ENCODE assay signal across 26 cellular contexts in the genomic region with DNA sequence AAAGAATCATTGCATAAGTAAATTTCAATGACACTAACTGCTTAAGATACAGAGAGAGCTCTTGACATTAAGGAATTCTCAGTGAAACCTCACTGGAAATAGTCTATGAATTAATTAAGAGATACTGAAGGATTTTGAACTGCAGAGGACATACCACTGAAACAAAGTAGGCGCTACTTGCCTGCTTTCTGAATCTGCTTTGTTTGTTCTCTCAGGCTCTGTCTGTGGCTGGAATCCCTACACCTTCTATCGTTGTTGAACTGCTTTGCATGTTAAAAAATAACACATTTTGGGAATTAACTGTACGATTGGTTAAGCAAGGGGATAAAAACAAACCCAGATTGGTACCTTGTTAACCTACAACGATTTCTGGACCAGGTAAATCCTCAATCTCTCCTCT.
DNase-seq lines count a peak whose midpoint lies in the region; ATAC-seq, FAIRE-seq and TF ChIP-seq lines count a peak whose summit lies in the region.
"Had no signal": no experiment of that assay in that cellular context is flagged by ENCODE, and none has a peak within 500 bp of the region (broad histone marks: within the 10 kb centered on the region; RNA-seq: fewer than 3 reads in every experiment).

No MANE protein-coding gene starts in this region.

- H2AFZ ChIP-seq in HepG2 (ENCODE audit: low read length): no peak overlapping the region
- H2AFZ ChIP-seq: GM23248 had no signal

- no peak overlapping the region for H3K9ac ChIP-seq in HepG2 (ENCODE audit: insufficient read depth, low read depth, low read length)
- H3K9ac ChIP-seq: BLaER1 treated with 17β-estradiol and CSF1 and Interleukin-3, amounts not matched to agents 10 nM and 100 nM; GM23248 had no signal

- peaks cover 6% of the 10 kb centered on the region for H3K4me1 Mint-ChIP-seq in nephron
- H3K4me1 Mint-ChIP-seq: CD14-positive monocyte; CD8-positive, alpha-beta memory T cell had no signal

- peaks cover 20% of the 10 kb centered on the region for H3K9me3 Mint-ChIP-seq in nephron
- H3K9me3 Mint-ChIP-seq: CD4-positive, alpha-beta T cell had no signal

- FAIRE-seq in HepG2 (lab: Jason Lieb, UNC): no peak
- peak; percentile 21 for FAIRE-seq in islet of Langerhans (lab: Jason Lieb, UNC)
- no peak for FAIRE-seq in pancreas (lab: Jason Lieb, UNC)
- FAIRE-seq: A204.1, GM12891, GM18507, H1 had no signal

- no peaks in the 10 kb centered on the region for H3K36me3 ChIP-seq in right lobe of liver
- no peaks in the 10 kb centered on the region for H3K36me3 ChIP-seq in HepG2 (replicated peaks in 1 of 2; ENCODE audit: control insufficient read depth in 1 of 2, insufficient read depth in 2 of 2, low read length in 2 of 2)
- no peaks in the 10 kb centered on the region for H3K36me3 ChIP-seq in pancreas
- H3K36me3 ChIP-seq in sigmoid colon: no peaks in the 10 kb centered on the region
- H3K36me3 ChIP-seq: BE2C; BLaER1 treated with 17β-estradiol and CSF1 and Interleukin-3, amounts not matched to agents 10 nM and 100 nM had no signal

- in situ Hi-C loops in HepG2 (cut with HindIII; ENCODE audit: extremely low pct_ligation_motif_present, low pct_unique_long_range_greater_than_20kb): no loop called here

- no peaks in the 10 kb centered on the region for H3K27me3 Mint-ChIP-seq in nephron (ENCODE audit: low read depth)
- H3K27me3 Mint-ChIP-seq: CD8-positive, alpha-beta memory T cell had no signal

- TF ChIP-seq CTCF in right lobe of liver (IDR thresholded peaks at IDR 0.05) (peak in 2 of 4 donors; percentile 18 to 21), HepG2 (CRISPR knock-in tag; IDR thresholded peaks at IDR 0.05) (no peak), nephron (IDR thresholded peaks at IDR 0.05; ENCODE audit: unreplicated experiment in 3 of 3) (no peak), pancreas (IDR thresholded peaks at IDR 0.05) (no peak), sigmoid colon (IDR thresholded peaks at IDR 0.05) (no peak)

- H4K20me1 ChIP-seq in HepG2 (ENCODE audit: insufficient read depth, low read length): no peaks in the 10 kb centered on the region
- H4K20me1 ChIP-seq: BLaER1 treated with 17β-estradiol and CSF1 and Interleukin-3, amounts not matched to agents 10 nM and 100 nM had no signal

- ATAC-seq in right lobe of liver (peak; percentile 69 to 81 (median 80)), HepG2 (no peak), pancreas (peak in 3 of 4 donors; percentile 54 to 74 (median 65)), GM21786 (IDR thresholded peaks at IDR 0.05; ENCODE audit: unreplicated experiment) (no peak), GM19395 (IDR thresholded peaks at IDR 0.05; ENCODE audit: unreplicated experiment) (no peak)

- H3K4me3 Mint-ChIP-seq in nephron: no peak overlapping the region
- H3K4me3 Mint-ChIP-seq: CD14-positive monocyte; CD4-positive, alpha-beta T cell; CD8-positive, alpha-beta memory T cell had no signal

- H3K27ac ChIP-seq in right lobe of liver: peak overlapping the region; percentile 31 to 80 (median 77)
- no peak overlapping the region for H3K27ac ChIP-seq in HepG2 (ENCODE audit: extremely low read length, insufficient read depth, low read length)
- peak overlapping the region in 2 of 4 donors; percentile 22 to 43 for H3K27ac ChIP-seq in pancreas
- no peak overlapping the region for H3K27ac ChIP-seq in sigmoid colon
- H3K27ac ChIP-seq: 22Rv1; BLaER1 treated with 17β-estradiol and CSF1 and Interleukin-3, amounts not matched to agents 10 nM and 100 nM; GM23248 had no signal

- H3K36me3 Mint-ChIP-seq in nephron (ENCODE audit: low read depth): peaks cover 26% of the 10 kb centered on the region

- DNase-seq in right lobe of liver (no peak), HepG2 (ENCODE audit: low spot score) (no peak), pancreas (no peak), sigmoid colon (no peak)
- DNase-seq: ACHN; AML-193; BE2C; CD4-positive, alpha-beta T cell; CD8-positive, alpha-beta memory T cell; DMS53; DMS79 treated with DMSO at 0.1 percent for 48 hours; GF-D8; GM23248; H7; HCEC 1CT had no signal

- no peak for TF ChIP-seq EP300 in HepG2 (IDR thresholded peaks at IDR 0.05; ENCODE audit: low read depth in 2 of 2, low read length in 2 of 2)
- no peak for TF ChIP-seq EP300 in HepG2 (CRISPR knock-in tag; IDR thresholded peaks at IDR 0.05; ENCODE audit: borderline replicate concordance)
- no peak for TF ChIP-seq EP300 in sigmoid colon (IDR thresholded peaks at IDR 0.05)

- intact Hi-C loops in right lobe of liver (cut with DNase I) (no loop called here), HepG2 (cut with micrococcal nuclease; ENCODE audit: unreplicated experiment) (no loop called here), pancreas (cut with DNase I) (no loop called here), sigmoid colon (cut with DNase I) (no loop called here)

- H3K4me1 ChIP-seq in right lobe of liver (peaks cover 0 to 24% (median 0%) of the 10 kb centered on the region in 4 donors), HepG2 (ENCODE audit: insufficient read depth, low read length) (no peaks in the 10 kb centered on the region), pancreas (peaks cover 13 to 31% (median 23%) of the 10 kb centered on the region in 3 donors), sigmoid colon (peaks cover 0 to 7% (median 5%) of the 10 kb centered on the region in 4 donors)
- H3K4me1 ChIP-seq: BE2C; BLaER1 treated with 17β-estradiol and CSF1 and Interleukin-3, amounts not matched to agents 10 nM and 100 nM had no signal

- POLR2A ChIA-PET in HepG2 (lab: Yijun Ruan, JAX): no interaction called here

- H3K79me2 ChIP-seq in HepG2 (ENCODE audit: insufficient read depth, low read length): no peaks in the 10 kb centered on the region

- no peak for TF ChIP-seq RAD21 in HepG2 (CRISPR knock-in tag; IDR thresholded peaks at IDR 0.05)

- H3K9me3 ChIP-seq in right lobe of liver: no peaks in the 10 kb centered on the region
- no peaks in the 10 kb centered on the region for H3K9me3 ChIP-seq in HepG2 (ENCODE audit: low read length)
- no peaks in the 10 kb centered on the region for H3K9me3 ChIP-seq in pancreas
- H3K9me3 ChIP-seq in sigmoid colon: no peaks in the 10 kb centered on the region
- H3K9me3 ChIP-seq: BE2C had no signal

- H3K4me2 ChIP-seq in HepG2 (ENCODE audit: low read depth, low read length): no peak overlapping the region
- H3K4me2 ChIP-seq: BLaER1 treated with 17β-estradiol and CSF1 and Interleukin-3, amounts not matched to agents 10 nM and 100 nM had no signal

- peak overlapping the region; percentile 14 to 64 (median 52) for H3K27ac Mint-ChIP-seq in nephron
- H3K27ac Mint-ChIP-seq: CD14-positive monocyte; CD4-positive, alpha-beta T cell; CD8-positive, alpha-beta memory T cell had no signal

- CTCF ChIA-PET in HepG2 (lab: Yijun Ruan, JAX; ENCODE audit: low intra/inter-chr PET ratio, low total read pairs): no interaction called here

- no TSS peak for BruUV-seq in HepG2 (replicated peaks; lab: Mats Ljungman, UMichigan)

- peak overlapping the region in 1 of 3 donors; percentile 26 for H3K4me3 ChIP-seq in right lobe of liver
- no peak overlapping the region for H3K4me3 ChIP-seq in HepG2 (replicated peaks in 1 of 3; ENCODE audit: insufficient read depth in 1 of 3, low read depth in 2 of 3, low read length in 3 of 3)
- no peak overlapping the region for H3K4me3 ChIP-seq in pancreas
- no peak overlapping the region for H3K4me3 ChIP-seq in sigmoid colon
- H3K4me3 ChIP-seq: BLaER1 treated with 17β-estradiol and CSF1 and Interleukin-3, amounts not matched to agents 10 nM and 100 nM; GM23248 had no signal

- no peak for TF ChIP-seq POLR2A in right lobe of liver (IDR thresholded peaks at IDR 0.05)
- no peak for TF ChIP-seq POLR2A in HepG2 (IDR thresholded peaks at IDR 0.05; ENCODE audit: insufficient read depth in 1 of 2, low read depth in 2 of 2, low read length in 2 of 2)
- no peak for TF ChIP-seq POLR2A in sigmoid colon (IDR thresholded peaks at IDR 0.05)

- 35% methylated on average over 4 of the region's 4 CpGs for WGBS in right lobe of liver (ENCODE audit: insufficient coverage, low coverage, low lambda C conversion rate, missing lambda C conversion rate)
- 44% methylated on average over 4 of the region's 4 CpGs for WGBS in HepG2 (ENCODE audit: low lambda C conversion rate)
- WGBS in pancreas, 2 donors: 18 to 19% methylated on average over 4 of the region's 4 CpGs
- 81 to 86% methylated on average over 4 of the region's 4 CpGs for WGBS in sigmoid colon, 2 donors

- H3K27me3 ChIP-seq in right lobe of liver: no peaks in the 10 kb centered on the region
- H3K27me3 ChIP-seq in HepG2 (ENCODE audit: control insufficient read depth in 1 of 2, insufficient read depth in 2 of 2, low read length in 2 of 2): no peaks in the 10 kb centered on the region
- no peaks in the 10 kb centered on the region for H3K27me3 ChIP-seq in pancreas
- no peaks in the 10 kb centered on the region for H3K27me3 ChIP-seq in sigmoid colon
- H3K27me3 ChIP-seq: BE2C; BLaER1 treated with 17β-estradiol and CSF1 and Interleukin-3, amounts not matched to agents 10 nM and 100 nM had no signal

TF ChIP-seq in HepG2, 621 proteins besides CTCF, POLR2A, EP300 and RAD21 (continues in another document):
- TF ChIP-seq, protein P1, sequence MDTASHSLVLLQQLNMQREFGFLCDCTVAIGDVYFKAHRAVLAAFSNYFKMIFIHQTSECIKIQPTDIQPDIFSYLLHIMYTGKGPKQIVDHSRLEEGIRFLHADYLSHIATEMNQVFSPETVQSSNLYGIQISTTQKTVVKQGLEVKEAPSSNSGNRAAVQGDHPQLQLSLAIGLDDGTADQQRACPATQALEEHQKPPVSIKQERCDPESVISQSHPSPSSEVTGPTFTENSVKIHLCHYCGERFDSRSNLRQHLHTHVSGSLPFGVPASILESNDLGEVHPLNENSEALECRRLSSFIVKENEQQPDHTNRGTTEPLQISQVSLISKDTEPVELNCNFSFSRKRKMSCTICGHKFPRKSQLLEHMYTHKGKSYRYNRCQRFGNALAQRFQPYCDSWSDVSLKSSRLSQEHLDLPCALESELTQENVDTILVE (CRISPR knock-in tag; IDR thresholded peaks at IDR 0.05): no peak
- TF ChIP-seq, protein P2, sequence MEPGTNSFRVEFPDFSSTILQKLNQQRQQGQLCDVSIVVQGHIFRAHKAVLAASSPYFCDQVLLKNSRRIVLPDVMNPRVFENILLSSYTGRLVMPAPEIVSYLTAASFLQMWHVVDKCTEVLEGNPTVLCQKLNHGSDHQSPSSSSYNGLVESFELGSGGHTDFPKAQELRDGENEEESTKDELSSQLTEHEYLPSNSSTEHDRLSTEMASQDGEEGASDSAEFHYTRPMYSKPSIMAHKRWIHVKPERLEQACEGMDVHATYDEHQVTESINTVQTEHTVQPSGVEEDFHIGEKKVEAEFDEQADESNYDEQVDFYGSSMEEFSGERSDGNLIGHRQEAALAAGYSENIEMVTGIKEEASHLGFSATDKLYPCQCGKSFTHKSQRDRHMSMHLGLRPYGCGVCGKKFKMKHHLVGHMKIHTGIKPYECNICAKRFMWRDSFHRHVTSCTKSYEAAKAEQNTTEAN (CRISPR knock-in tag; conservative IDR thresholded peaks at IDR 0.05): no peak
- TF ChIP-seq MIXL1 (CRISPR knock-in tag; IDR thresholded peaks at IDR 0.05) (no peak), ZKSCAN5 (CRISPR knock-in tag; IDR thresholded peaks at IDR 0.05) (no peak)

Comparison
In these comparisons a context has a peak if more than half of its experiments do, and no peak if none do; other contexts are left out.
1. ATAC-seq: peak in right lobe of liver (4 of 4) and pancreas (3 of 4); none in HepG2 (single experiment), GM21786 (single experiment) and GM19395 (single experiment).
2. H3K27ac ChIP-seq: peak in right lobe of liver (3 of 3); none in HepG2 (single experiment) and sigmoid colon (0 of 4).